ENCODE assay signal across 24 cellular contexts in the genomic region with DNA sequence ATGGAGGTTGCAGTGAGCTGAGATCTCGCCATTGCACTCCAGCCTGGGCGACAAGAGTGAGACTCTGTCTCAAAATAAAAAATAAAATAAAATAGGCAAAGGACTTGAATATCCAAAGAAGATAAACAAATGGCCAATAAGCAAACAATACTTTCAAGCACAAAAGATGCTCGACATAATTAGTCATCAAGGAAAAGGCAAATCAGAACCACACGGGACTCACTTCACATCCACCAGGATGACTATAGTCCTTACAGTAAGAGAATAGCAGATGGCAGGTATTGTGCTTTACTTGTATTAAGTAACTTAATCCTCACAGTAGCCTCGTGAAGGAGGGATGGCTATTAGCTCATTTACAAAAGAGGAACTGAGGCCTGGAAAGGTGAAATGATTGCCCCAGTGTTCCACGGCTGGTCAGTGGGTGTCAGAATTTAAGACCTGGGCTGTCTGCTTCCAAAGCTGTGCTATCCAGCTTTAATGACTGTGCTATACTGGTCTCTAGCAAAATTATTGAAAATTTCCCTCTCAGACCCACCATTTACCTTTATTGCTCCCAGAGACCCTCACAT. TPM values are rescaled to one million over a fixed set of nuclear protein-coding genes. Genes with fewer than 3 reads are reported as not detected.
A peak's percentile ranks its signal among the peaks of the same experiment; 100 is the strongest.
DNase-seq lines count a peak whose midpoint lies in the region; FAIRE-seq and TF ChIP-seq lines count a peak whose summit lies in the region.
"Had no signal": no experiment of that assay in that cellular context is flagged by ENCODE, and none has a peak within 500 bp of the region (broad histone marks: within the 10 kb centered on the region; RNA-seq: fewer than 3 reads in every experiment).

No MANE protein-coding gene starts in this region.

- H3K36me3 ChIP-seq in Karpas-422 (ENCODE audit: insufficient read depth, low read length) (no peaks in the 10 kb centered on the region), bronchial epithelial cell (ENCODE audit: control insufficient read depth, insufficient read depth, low read length) (no peaks in the 10 kb centered on the region)
- H3K36me3 ChIP-seq: BLaER1 treated with 17β-estradiol and CSF1 and Interleukin-3, amounts not matched to agents 10 nM and 100 nM; left ventricle myocardium inferior; transverse colon had no signal

- no peaks in the 10 kb centered on the region for H3K79me2 ChIP-seq in Karpas-422 (ENCODE audit: low read length)

- DNase-seq in ELR (ENCODE audit: low read depth): peak; percentile 40
- DNase-seq in Karpas-422: peak; percentile 44
- peak; percentile 48 for DNase-seq in NCI-H82 treated with DMSO at 0.1 percent for 48 hours (lab: John Stamatoyannopoulos, UW; ENCODE audit: unreplicated experiment)
- peak; percentile 48 for DNase-seq in bronchial epithelial cell (ENCODE audit: low read depth)
- no peak for DNase-seq in amniotic stem cell (lab: John Stamatoyannopoulos, UW)
- no peak for DNase-seq in COLO668 (lab: John Stamatoyannopoulos, UW; ENCODE audit: unreplicated experiment)
- DNase-seq in activated CD4-positive, alpha-beta T cell treated with anti-CD3 and anti-CD28 coated beads, Interleukin-2, amount 50 U/mL, for 4 hours: no peak
- no peak for DNase-seq in T-helper 9 cell
- DNase-seq: activated CD4-positive, alpha-beta T cell treated with anti-CD3 and anti-CD28 coated beads for 1 hour; activated gamma-delta T cell; effector CD8-positive, alpha-beta T cell; left ventricle myocardium inferior; naive B cell; NCI-H1417 treated with DMSO at 0.1 percent for 48 hours; nucleus accumbens; PC-9; SHP77 treated with DMSO at 0.1 percent for 48 hours; stimulated activated CD8-positive, alpha-beta memory T cell treated with anti-CD3 and anti-CD28 coated beads, Interleukin-4, amount 100 ng/mL, for 48 hours; transverse colon had no signal

- TF ChIP-seq CTCF in bronchial epithelial cell (IDR thresholded peaks at IDR 0.05; ENCODE audit: insufficient read depth, low read length, severe bottlenecking): no peak

- no peak overlapping the region for H2AFZ ChIP-seq in Karpas-422 (ENCODE audit: low read length)
- H2AFZ ChIP-seq: GM23338, PC-9 had no signal

- H3K27me3 ChIP-seq in Karpas-422 (ENCODE audit: low read length) (no peaks in the 10 kb centered on the region), bronchial epithelial cell (ENCODE audit: control insufficient read depth, insufficient read depth, low read length) (no peaks in the 10 kb centered on the region)
- H3K27me3 ChIP-seq: transverse colon had no signal

- no peak overlapping the region for H3K9ac ChIP-seq in Karpas-422 (ENCODE audit: low read length)
- H3K9ac ChIP-seq: BLaER1 treated with 17β-estradiol and CSF1 and Interleukin-3, amounts not matched to agents 10 nM and 100 nM had no signal

- no peak for FAIRE-seq in bronchial epithelial cell (lab: Jason Lieb, UNC)
- FAIRE-seq: HTR-8/SVneo, islet of Langerhans, TTC549 had no signal

- no peak overlapping the region for H3K4me2 ChIP-seq in Karpas-422 (ENCODE audit: low read depth, low read length, poor library complexity, severe bottlenecking)
- H3K4me2 ChIP-seq: BLaER1 treated with 17β-estradiol and CSF1 and Interleukin-3, amounts not matched to agents 10 nM and 100 nM; GM23338; PC-9 had no signal

- H3K4me3 ChIP-seq in Karpas-422 (ENCODE audit: low read length) (no peak overlapping the region), bronchial epithelial cell (ENCODE audit: low read depth, low read length) (no peak overlapping the region)
- H3K4me3 ChIP-seq: BLaER1 treated with 17β-estradiol and CSF1 and Interleukin-3, amounts not matched to agents 10 nM and 100 nM; GM23338; left ventricle myocardium inferior; PC-9; transverse colon had no signal

- no peak overlapping the region for H3K27ac ChIP-seq in Karpas-422 (ENCODE audit: low read length)
- H3K27ac ChIP-seq: BLaER1 treated with 17β-estradiol and CSF1 and Interleukin-3, amounts not matched to agents 10 nM and 100 nM; left ventricle myocardium inferior; PC-9; transverse colon had no signal

- no peaks in the 10 kb centered on the region for H3K9me2 ChIP-seq in Karpas-422 (replicated peaks; ENCODE audit: insufficient read depth, low read length)

- H3K4me1 ChIP-seq in Karpas-422 (ENCODE audit: low read length): no peaks in the 10 kb centered on the region

- no peaks in the 10 kb centered on the region for H3K9me3 ChIP-seq in Karpas-422 (ENCODE audit: low read length)
- H3K9me3 ChIP-seq: left ventricle myocardium inferior, transverse colon had no signal

- no peaks in the 10 kb centered on the region for H4K20me1 ChIP-seq in Karpas-422 (ENCODE audit: insufficient read depth, low read depth, low read length)

RNA-seq across cellular contexts. Expression of a gene that starts 40.2 kb away (rescaled TPM):
- 24.2 TPM in 2 replicates for total RNA-seq in Karpas-422 (2014; rRNA removed; shearing (Covaris generic); ENCODE audit: low replicate concordance)
- total RNA-seq in bronchial epithelial cell: 69.5 and 101 TPM in 2 replicates

Comparison
In these comparisons a context has a peak if more than half of its experiments do, and no peak if none do; other contexts are left out.
1. DNase-seq: peak in ELR (single experiment), Karpas-422 (single experiment), NCI-H82 treated with DMSO at 0.1 percent for 48 hours (single experiment) and bronchial epithelial cell (single experiment); none in amniotic stem cell (single experiment), COLO668 (single experiment), activated CD4-positive, alpha-beta T cell treated with anti-CD3 and anti-CD28 coated beads, Interleukin-2, amount 50 U/mL, for 4 hours (0 of 2) and T-helper 9 cell (single experiment).